8 cellular contexts compared by ENCODE assay signal in the genomic region with DNA sequence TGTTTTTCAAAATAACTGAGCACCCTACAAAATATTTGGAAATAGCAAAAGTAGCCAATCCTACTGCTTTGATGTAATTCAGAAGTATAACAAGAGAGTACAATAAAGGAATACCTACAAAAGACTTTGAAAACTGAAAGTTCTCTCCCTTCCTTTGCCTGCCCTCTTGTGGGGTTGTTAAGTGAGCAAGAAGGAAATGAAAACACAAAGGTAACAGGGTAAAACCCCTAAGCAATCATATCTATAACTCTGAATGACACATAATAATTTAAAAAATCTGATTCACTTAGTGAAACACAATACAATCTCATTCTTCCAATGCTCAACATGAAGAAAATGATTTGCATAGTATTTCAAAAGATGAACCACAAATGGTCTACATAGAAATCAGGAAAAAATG.
DNase-seq lines count a peak whose midpoint lies in the region; ATAC-seq and TF ChIP-seq lines count a peak whose summit lies in the region.

No MANE protein-coding gene starts in this region.

- H3K4me1 ChIP-seq in thyroid gland = no peaks in the 10 kb centered on the region

- peak overlapping the region; percentile 78 for H3K27ac Mint-ChIP-seq in activated B cell treated with CpG ODN at 0.5 μM for 24 hours

- H3K27ac ChIP-seq in thyroid gland = no peak overlapping the region
- H3K27ac ChIP-seq in coronary artery = no peak overlapping the region

- peaks cover 44% of the 10 kb centered on the region for H3K4me1 Mint-ChIP-seq in activated B cell treated with CpG ODN at 0.5 μM for 24 hours

- ATAC-seq in GM18520 (IDR thresholded peaks at IDR 0.05; ENCODE audit: unreplicated experiment) (peak; percentile 88), HG03135 (IDR thresholded peaks at IDR 0.05; ENCODE audit: unreplicated experiment) (peak; percentile 51), activated B cell treated with CpG ODN at 0.5 μM for 24 hours (ENCODE audit: low read depth) (peak; percentile 84)

- H3K36me3 ChIP-seq in thyroid gland = no peaks in the 10 kb centered on the region

- TF ChIP-seq CTCF in activated B cell treated with CpG ODN at 0.5 μM for 24 hours (IDR thresholded peaks at IDR 0.05) (no peak), thyroid gland (IDR thresholded peaks at IDR 0.05) (peak in 3 of 6 experiments; percentile 32 to 34 (median 34)), coronary artery (IDR thresholded peaks at IDR 0.05) (no peak)

- H3K4me3 ChIP-seq in thyroid gland (replicated peaks in 1 of 3) (no peak overlapping the region), coronary artery (no peak overlapping the region)

- no peaks in the 10 kb centered on the region for H3K27me3 Mint-ChIP-seq in activated B cell treated with CpG ODN at 0.5 μM for 24 hours

- no peaks in the 10 kb centered on the region for H3K27me3 ChIP-seq in thyroid gland

- H3K9me3 Mint-ChIP-seq in activated B cell treated with CpG ODN at 0.5 μM for 24 hours = no peaks in the 10 kb centered on the region

- POLR2A ChIA-PET in activated B cell treated with CpG ODN at 0.5 μM for 24 hours (lab: Charles Lee) = no interaction called here

- intact Hi-C loops in activated B cell treated with CpG ODN at 0.5 μM for 24 hours (cut with micrococcal nuclease) = loop anchor here (1.0 to 10.0 kb wide), 5 partner anchors 100 to 283 kb away; a partner anchor contains a TSS
- intact Hi-C loops in thyroid gland (cut with DNase I) = no loop called here

- peak; percentile 3 to 5 for DNase-seq in AML-193 (lab: John Stamatoyannopoulos, UW)
- no peak for DNase-seq in activated B cell treated with CpG ODN at 0.5 μM for 24 hours
- peak; percentile 24 for DNase-seq in kidney glomerular epithelial cell (lab: John Stamatoyannopoulos, UW)
- no peak for DNase-seq in iPS-NIHi7 (ENCODE audit: extremely low spot score)
- DNase-seq in thyroid gland = no peak
- DNase-seq in coronary artery (ENCODE audit: low spot score) = no peak

- CTCF ChIA-PET in activated B cell treated with CpG ODN at 0.5 μM for 24 hours (lab: Charles Lee) = interaction anchor here (3.1 kb wide), 1 partner anchor 103 kb away, joined by 21 read pairs; no protein-coding TSS in a partner anchor

- H3K36me3 Mint-ChIP-seq in activated B cell treated with CpG ODN at 0.5 μM for 24 hours (ENCODE audit: low read depth) = peaks cover 8% of the 10 kb centered on the region

- H3K4me3 Mint-ChIP-seq in activated B cell treated with CpG ODN at 0.5 μM for 24 hours = peak overlapping the region; percentile 24

- TF ChIP-seq POLR2A in thyroid gland (IDR thresholded peaks at IDR 0.05) = no peak

- no peaks in the 10 kb centered on the region for H3K9me3 ChIP-seq in thyroid gland

Comparison
In these comparisons a context has a peak if more than half of its experiments do, and no peak if none do; other contexts are left out.
1. DNase-seq: peak in AML-193 (2 of 2) and kidney glomerular epithelial cell (single experiment); none in activated B cell treated with CpG ODN at 0.5 μM for 24 hours (single experiment), iPS-NIHi7 (single experiment), thyroid gland (0 of 2) and coronary artery (single experiment).
2. Peak in every context shown above with its lines, with median percentiles within 50 percentile points of each other: ATAC-seq.